ENCODE assay signal across 7 cellular contexts in the genomic region with DNA sequence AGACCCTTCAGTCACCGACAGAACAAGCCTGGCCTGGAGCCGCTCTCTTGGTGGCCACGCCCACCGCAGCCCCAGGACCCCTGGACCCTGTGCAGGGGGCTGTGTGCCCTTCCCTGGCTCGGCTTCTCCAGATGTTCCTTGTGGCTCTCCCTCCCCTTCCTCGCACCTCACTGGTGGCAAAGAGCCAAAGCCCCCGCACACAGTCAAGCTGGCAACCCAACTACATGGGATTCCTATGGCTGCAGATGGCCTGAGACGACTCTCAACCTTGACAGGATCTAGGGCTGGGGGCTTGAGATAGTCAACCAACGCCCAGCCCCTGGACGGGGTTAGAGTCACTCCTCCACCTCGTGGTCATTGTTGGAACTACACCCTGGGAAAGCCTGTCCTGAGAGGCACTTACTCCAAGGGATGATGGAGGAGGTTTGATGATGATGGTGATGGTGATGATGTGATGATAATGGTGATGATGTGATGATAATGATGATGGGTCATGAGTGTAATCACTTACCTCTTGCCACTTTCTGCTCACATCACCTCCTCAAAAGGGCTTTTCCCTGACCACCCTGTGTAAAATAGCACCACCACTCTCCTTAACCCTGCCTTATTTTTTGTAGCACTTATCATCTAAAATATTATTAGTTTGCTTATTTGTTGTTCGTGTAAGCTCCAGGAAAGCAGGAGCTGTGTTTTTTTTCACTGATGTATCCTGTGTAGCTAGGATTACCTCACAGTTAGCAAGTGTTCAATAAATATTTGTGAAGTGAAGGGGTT.
A peak's percentile ranks its signal among the peaks of the same experiment; 100 is the strongest.
DNase-seq lines count a peak whose midpoint lies in the region; ATAC-seq and TF ChIP-seq lines count a peak whose summit lies in the region.

No MANE protein-coding gene starts in this region.

- intact Hi-C loops in body of pancreas (cut with DNase I): loop anchor here (5.0 kb wide), 1 partner anchor 331 kb away; no protein-coding TSS in a partner anchor

- H3K27ac ChIP-seq in body of pancreas: no peak overlapping the region

- DNase-seq in G401 (ENCODE audit: low spot score) (peak; percentile 30), T-cell (peak in 24 of 34 experiments; percentile 6 to 57 (median 29)), body of pancreas (peak; percentile 63 to 80 (median 75)), iris pigment epithelial cell (ENCODE audit: low read depth) (peak; percentile 23)
- peak; percentile 42 for DNase-seq in stimulated activated CD4-positive, alpha-beta T cell treated with anti-CD3 and anti-CD28 coated beads, Interleukin-1b, Interleukin-23, amount 100 ng/mL, for 48 hours

- H3K4me3 Mint-ChIP-seq in T-cell: no peak overlapping the region

- H3K9me3 Mint-ChIP-seq in T-cell: peaks cover 6 to 10% (median 8%) of the 10 kb centered on the region in 3 donors

- POLR2A ChIA-PET in T-cell (lab: Charles Lee): no interaction called here

- no peaks in the 10 kb centered on the region for H3K9me3 ChIP-seq in body of pancreas

- no peaks in the 10 kb centered on the region for H3K36me3 ChIP-seq in body of pancreas (replicated peaks in 1 of 2; ENCODE audit: insufficient read depth in 1 of 2, low read depth in 2 of 2)

- in situ Hi-C loops in G401 (cut with HindIII; ENCODE audit: low sequenced_read_pairs): no loop called here

- TF ChIP-seq CTCF in LNCAP (IDR thresholded peaks at IDR 0.05) (peak; percentile 85), body of pancreas (IDR thresholded peaks at IDR 0.05) (peak; percentile 88 to 97 (median 91))

- H3K27ac Mint-ChIP-seq in T-cell: no peak overlapping the region

- H3K4me1 ChIP-seq in body of pancreas: peaks cover 5% of the 10 kb centered on the region

- H3K4me3 ChIP-seq in body of pancreas: no peak overlapping the region

- H3K27me3 ChIP-seq in body of pancreas: no peaks in the 10 kb centered on the region

- CTCF ChIA-PET in T-cell (lab: Charles Lee): no interaction called here

- no peak for TF ChIP-seq POLR2A in body of pancreas (IDR thresholded peaks at IDR 0.05)

- H3K36me3 Mint-ChIP-seq in T-cell: no peaks in the 10 kb centered on the region

- ATAC-seq in T-cell (replicated peaks in 1 of 4) (peak in 1 of 4 experiments; percentile 41), body of pancreas (peak; percentile 81), GM18858 (IDR thresholded peaks at IDR 0.05; ENCODE audit: unreplicated experiment) (no peak)

- peaks cover 0 to 3% (median 3%) of the 10 kb centered on the region in 3 donors for H3K4me1 Mint-ChIP-seq in T-cell

- H3K27me3 Mint-ChIP-seq in T-cell: peaks cover 42 to 48% of the 10 kb centered on the region in 2 donors

- WGBS in body of pancreas, 2 donors: 6 to 9% methylated on average over 8 to 12 of the region's 12 CpGs

Comparison
In these comparisons a context has a peak if more than half of its experiments do, and no peak if none do; other contexts are left out.
1. DNase-seq: peak in every context shown above with its lines; median percentile 75 in body of pancreas; 42 in stimulated activated CD4-positive, alpha-beta T cell treated with anti-CD3 and anti-CD28 coated beads, Interleukin-1b, Interleukin-23, amount 100 ng/mL, for 48 hours; 30 in G401; 29 in T-cell; 23 in iris pigment epithelial cell.